ENCODE assay signal across 2 cellular contexts in the genomic region with DNA sequence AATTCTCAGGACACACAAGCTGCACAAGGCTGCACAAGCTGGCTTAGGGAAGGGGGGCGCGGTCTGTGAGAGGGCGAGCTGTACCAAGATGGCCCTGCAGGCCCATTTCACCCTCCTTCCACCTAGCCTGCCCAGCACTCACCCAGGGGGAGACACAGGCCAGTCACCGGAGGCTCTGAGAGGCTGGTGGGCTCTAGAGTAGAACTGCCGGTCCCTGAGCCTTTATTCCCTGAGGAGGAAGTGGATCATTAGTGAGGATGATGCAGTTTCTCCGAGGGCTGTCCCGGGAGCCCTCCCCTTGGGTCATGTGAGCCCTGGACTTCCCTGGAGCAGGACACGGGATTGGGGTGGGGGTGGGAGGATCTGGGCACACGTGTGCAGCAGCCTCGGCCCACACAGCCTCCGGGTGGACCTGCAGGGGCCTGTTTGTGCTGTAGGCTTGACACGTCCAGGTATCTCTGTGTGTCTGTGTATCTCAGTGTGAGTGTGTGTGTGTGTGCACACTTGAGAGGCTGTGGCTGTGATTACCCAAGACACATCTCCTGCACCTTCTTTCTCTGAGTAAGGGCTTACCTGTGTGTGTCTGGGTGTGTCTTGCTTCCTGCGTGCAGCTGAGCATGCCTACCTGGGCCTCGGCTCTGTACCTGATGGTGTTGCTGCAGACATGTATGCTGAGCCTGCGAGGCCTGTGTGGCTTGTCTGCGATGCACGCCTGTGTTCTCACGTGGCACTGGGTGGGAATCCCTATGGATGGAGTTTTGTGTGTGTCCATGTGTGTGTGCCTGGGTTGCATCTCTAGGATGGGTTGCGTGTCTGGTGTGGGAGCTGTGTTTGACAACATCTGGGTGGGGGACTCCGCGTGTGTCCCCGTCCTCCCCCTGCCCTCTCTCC.
TF ChIP-seq lines count a peak whose summit lies in the region.

A gene (minus strand): TSS at position 195 of the 891 bp plus-strand sequence. CDS start 328 bp downstream, outside the sequence.

TF ChIP-seq in IMR-90, 13 proteins besides CTCF, POLR2A, EP300 and RAD21:
- TF ChIP-seq, protein P1, sequence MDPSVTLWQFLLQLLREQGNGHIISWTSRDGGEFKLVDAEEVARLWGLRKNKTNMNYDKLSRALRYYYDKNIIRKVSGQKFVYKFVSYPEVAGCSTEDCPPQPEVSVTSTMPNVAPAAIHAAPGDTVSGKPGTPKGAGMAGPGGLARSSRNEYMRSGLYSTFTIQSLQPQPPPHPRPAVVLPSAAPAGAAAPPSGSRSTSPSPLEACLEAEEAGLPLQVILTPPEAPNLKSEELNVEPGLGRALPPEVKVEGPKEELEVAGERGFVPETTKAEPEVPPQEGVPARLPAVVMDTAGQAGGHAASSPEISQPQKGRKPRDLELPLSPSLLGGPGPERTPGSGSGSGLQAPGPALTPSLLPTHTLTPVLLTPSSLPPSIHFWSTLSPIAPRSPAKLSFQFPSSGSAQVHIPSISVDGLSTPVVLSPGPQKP (IDR thresholded peaks at IDR 0.05; ENCODE audit: borderline replicate concordance, low read depth, low read length), result no peak
- TF ChIP-seq, protein P2, sequence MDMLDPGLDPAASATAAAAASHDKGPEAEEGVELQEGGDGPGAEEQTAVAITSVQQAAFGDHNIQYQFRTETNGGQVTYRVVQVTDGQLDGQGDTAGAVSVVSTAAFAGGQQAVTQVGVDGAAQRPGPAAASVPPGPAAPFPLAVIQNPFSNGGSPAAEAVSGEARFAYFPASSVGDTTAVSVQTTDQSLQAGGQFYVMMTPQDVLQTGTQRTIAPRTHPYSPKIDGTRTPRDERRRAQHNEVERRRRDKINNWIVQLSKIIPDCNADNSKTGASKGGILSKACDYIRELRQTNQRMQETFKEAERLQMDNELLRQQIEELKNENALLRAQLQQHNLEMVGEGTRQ (IDR thresholded peaks at IDR 0.05; ENCODE audit: low read depth, low read length), result no peak
- no peak for TF ChIP-seq MAZ (IDR thresholded peaks at IDR 0.05; ENCODE audit: borderline replicate concordance, low read depth, low read length)
- no peak for TF ChIP-seq SMC3 (IDR thresholded peaks at IDR 0.05; ENCODE audit: low read depth, low read length)
- TF ChIP-seq CHD1 (IDR thresholded peaks at IDR 0.05; ENCODE audit: low read depth, low read length), result no peak
- TF ChIP-seq CEBPB (IDR thresholded peaks at IDR 0.05; ENCODE audit: low read depth, low read length), result no peak
- no peak for TF ChIP-seq RCOR1 (IDR thresholded peaks at IDR 0.05; ENCODE audit: insufficient replicate concordance, low read length)
- no peak for TF ChIP-seq MXI1 (IDR thresholded peaks at IDR 0.05; ENCODE audit: borderline replicate concordance, low read depth, low read length)
- no peak for TF ChIP-seq FOS (IDR thresholded peaks at IDR 0.05; ENCODE audit: low read depth, low read length)
- TF ChIP-seq MAFK (IDR thresholded peaks at IDR 0.05; ENCODE audit: low read depth, low read length), result no peak

TF ChIP-seq in H1, 55 proteins besides CTCF, POLR2A, EP300 and RAD21:
- TF ChIP-seq JUN (IDR thresholded peaks at IDR 0.05; ENCODE audit: low read depth, low read length), result no peak
TF ChIP-seq in H1: peak in this region for 0.
